11 cellular contexts compared by ENCODE assay signal in genomic region chr11:19727246-19727645, GRCh38. TPM values are rescaled to one million over a fixed set of nuclear protein-coding genes. Genes with fewer than 3 reads are reported as not detected.
DNase-seq lines count a peak whose midpoint lies in the region; ATAC-seq and TF ChIP-seq lines count a peak whose summit lies in the region.
"Had no signal": no experiment of that assay in that cellular context is flagged by ENCODE, and none has a peak within 500 bp of the region (broad histone marks: within the 10 kb centered on the region; RNA-seq: fewer than 3 reads in every experiment).

No MANE protein-coding gene starts in this region.

- no peaks in the 10 kb centered on the region for H3K36me3 ChIP-seq in tibial artery

- no peaks in the 10 kb centered on the region for H3K27me3 ChIP-seq in tibial artery

- H3K36me3 Mint-ChIP-seq in endothelial cell (ENCODE audit: low read depth, unreplicated experiment) (no peaks in the 10 kb centered on the region), T-helper 17 cell (ENCODE audit: low read depth) (peaks cover 3% of the 10 kb centered on the region)
- H3K36me3 Mint-ChIP-seq: type B pancreatic cell had no signal

- no peak overlapping the region for H3K4me3 ChIP-seq in tibial artery

- intact Hi-C loops in tibial artery (cut with DNase I; ENCODE audit: low total_unique reads) = no loop called here

- no peaks in the 10 kb centered on the region for H3K4me1 Mint-ChIP-seq in endothelial cell (ENCODE audit: unreplicated experiment)
- H3K4me1 Mint-ChIP-seq in T-helper 17 cell = peaks cover 22% of the 10 kb centered on the region

- no peak overlapping the region for H3K27ac Mint-ChIP-seq in endothelial cell (ENCODE audit: unreplicated experiment)
- no peak overlapping the region for H3K27ac Mint-ChIP-seq in T-helper 17 cell
- H3K27ac Mint-ChIP-seq: activated T-helper 1 cell treated with anti-CD3 and anti-CD28 coated beads, Interleukin-12 subunit alpha, Interleukin-12 subunit beta, Interleukin-2, Interleukin-4 antibody, amounts not matched to agents 30 ng/mL and 10 ng/mL and 1 ng/mL, durations not matched to agents 14 hours and 24 hours and 36 hours had no signal

- H3K4me1 ChIP-seq in tibial artery = peaks cover 16 to 100% (median 87%) of the 10 kb centered on the region in 4 donors

- DNase-seq in NCI-H82 (lab: John Stamatoyannopoulos, UW) (peak; percentile 55), NCI-H82 treated with DMSO at 0.1 percent for 48 hours (lab: John Stamatoyannopoulos, UW; ENCODE audit: unreplicated experiment) (no peak), SW480 (ENCODE audit: low spot score) (peak; percentile 38), glomerular visceral epithelial cell (ENCODE audit: extremely low spot score) (peak; percentile 68), tibial artery (no peak), endothelial cell (ENCODE audit: low spot score) (no peak), NCI-H1092 (lab: John Stamatoyannopoulos, UW) (no peak), T-helper 17 cell (no peak)
- DNase-seq: stimulated activated CD4-positive, alpha-beta T cell treated with anti-CD3 and anti-CD28 coated beads, Interleukin-2, amount 100 ng/mL, for 48 hours had no signal

- TF ChIP-seq CTCF in tibial artery (IDR thresholded peaks at IDR 0.05) (no peak), endothelial cell (IDR thresholded peaks at IDR 0.05; ENCODE audit: unreplicated experiment) (no peak)

- ATAC-seq in T-helper 17 cell = no peak

- H3K9me3 Mint-ChIP-seq in endothelial cell (ENCODE audit: unreplicated experiment) = no peaks in the 10 kb centered on the region
- H3K9me3 Mint-ChIP-seq: activated T-helper 1 cell treated with anti-CD3 and anti-CD28 coated beads, Interleukin-12 subunit alpha, Interleukin-12 subunit beta, Interleukin-2, Interleukin-4 antibody, amounts not matched to agents 30 ng/mL and 10 ng/mL and 1 ng/mL, durations not matched to agents 14 hours and 24 hours and 36 hours; type B pancreatic cell had no signal

- H3K27ac ChIP-seq in tibial artery = peak overlapping the region; percentile 75 to 98

- no peaks in the 10 kb centered on the region for H3K9me3 ChIP-seq in tibial artery
- H3K9me3 ChIP-seq in T-helper 17 cell (ENCODE audit: control insufficient read depth, low read length, poor library complexity, severe bottlenecking) = peaks cover 3% of the 10 kb centered on the region

- H3K27me3 Mint-ChIP-seq in endothelial cell (ENCODE audit: unreplicated experiment) = peaks cover 12% of the 10 kb centered on the region
- no peaks in the 10 kb centered on the region for H3K27me3 Mint-ChIP-seq in T-helper 17 cell

- H3K4me3 Mint-ChIP-seq in endothelial cell (ENCODE audit: unreplicated experiment) = no peak overlapping the region
- no peak overlapping the region for H3K4me3 Mint-ChIP-seq in T-helper 17 cell
- H3K4me3 Mint-ChIP-seq: activated T-helper 1 cell treated with anti-CD3 and anti-CD28 coated beads, Interleukin-12 subunit alpha, Interleukin-12 subunit beta, Interleukin-2, Interleukin-4 antibody, amounts not matched to agents 30 ng/mL and 10 ng/mL and 1 ng/mL, durations not matched to agents 14 hours and 24 hours and 36 hours; type B pancreatic cell had no signal

RNA-seq across cellular contexts. Expression of gene NAV2, which starts 14.6 kb away (rescaled TPM):
- 15.6 TPM for total RNA-seq in endothelial cell (ENCODE audit: unreplicated experiment)
- 1 to 10 TPM in 1 of 2 donors, under 1 TPM in 1; 0.96 to 1.3 TPM for total RNA-seq in T-helper 17 cell

Comparison
In these comparisons a context has a peak if more than half of its experiments do, and no peak if none do; other contexts are left out.
1. DNase-seq: peak in NCI-H82 (single experiment), SW480 (single experiment) and glomerular visceral epithelial cell (single experiment); none in NCI-H82 treated with DMSO at 0.1 percent for 48 hours (single experiment), tibial artery (0 of 2), endothelial cell (single experiment), NCI-H1092 (single experiment) and T-helper 17 cell (0 of 3).